Comparison of ENCODE assay signal across 27 cellular contexts in the genomic region with DNA sequence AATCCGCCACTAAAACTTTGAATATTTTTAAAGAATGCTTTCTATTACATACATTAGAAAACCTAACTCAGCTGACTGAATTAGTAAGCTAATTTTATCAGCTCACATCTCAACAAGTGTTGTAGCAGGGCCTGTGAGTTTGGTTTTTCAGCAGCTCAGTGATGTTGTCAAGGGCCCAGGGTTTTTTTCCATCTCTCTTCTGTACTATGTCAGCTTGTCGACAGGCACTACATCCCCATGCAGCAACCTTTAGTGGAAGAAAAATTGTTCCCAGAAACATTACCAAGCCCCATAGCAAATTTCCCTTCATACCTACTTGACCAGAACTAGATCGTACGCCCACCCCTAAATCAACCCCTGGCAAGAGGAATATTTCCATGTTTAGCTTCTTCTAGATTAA.
A peak's percentile ranks its signal among the peaks of the same experiment; 100 is the strongest.
DNase-seq lines count a peak whose midpoint lies in the region; ATAC-seq and TF ChIP-seq lines count a peak whose summit lies in the region.
"Had no signal": no experiment of that assay in that cellular context is flagged by ENCODE, and none has a peak within 500 bp of the region (broad histone marks: within the 10 kb centered on the region; RNA-seq: fewer than 3 reads in every experiment).

No MANE protein-coding gene starts in this region.

- CTCF ChIA-PET in Panc1 (lab: Charles Lee): no interaction called here

- TF ChIP-seq CTCF in Panc1 (IDR thresholded peaks at IDR 0.05): no peak

- H3K27ac ChIP-seq in Panc1 (ENCODE audit: low read length) (peak overlapping the region; percentile 61), rectal smooth muscle tissue (ENCODE audit: low read depth, low read length) (peak overlapping the region; percentile 44)
- H3K27ac ChIP-seq: breast epithelium, neutrophil, prostate gland had no signal

- H3K9me3 ChIP-seq in Panc1 (ENCODE audit: control insufficient read depth, insufficient read depth, low read depth, low read length): no peaks in the 10 kb centered on the region
- H3K9me3 ChIP-seq: breast epithelium, HAP-1, MG63, neutrophil, prostate gland, stomach, tibial nerve had no signal

- peaks cover 2% of the 10 kb centered on the region in 2 donors for H3K36me3 Mint-ChIP-seq in activated T-cell treated with anti-CD3 and anti-CD28 coated beads, Interleukin-2, amount 50 U/mL, for 72 hours (ENCODE audit: insufficient read depth in 2 of 2)
- H3K36me3 Mint-ChIP-seq: CD8-positive, alpha-beta memory T cell had no signal

- no peak overlapping the region for H3K9ac ChIP-seq in rectal smooth muscle tissue (ENCODE audit: low read length)

- H3K9me3 Mint-ChIP-seq in activated T-cell treated with anti-CD3 and anti-CD28 coated beads, Interleukin-2, amount 50 U/mL, for 72 hours: no peaks in the 10 kb centered on the region
- H3K9me3 Mint-ChIP-seq: CD8-positive, alpha-beta memory T cell had no signal

- H3K36me3 ChIP-seq in Panc1 (ENCODE audit: control insufficient read depth, insufficient read depth, low read length) (no peaks in the 10 kb centered on the region), rectal smooth muscle tissue (ENCODE audit: control insufficient read depth, insufficient read depth, low read length) (no peaks in the 10 kb centered on the region)
- H3K36me3 ChIP-seq: breast epithelium, HAP-1, MG63, neutrophil, prostate gland, stomach, tibial nerve had no signal

- in situ Hi-C loops in Panc1 (cut with HindIII; ENCODE audit: low pct_unique_long_range_greater_than_20kb, low sequenced_read_pairs): no loop called here

- no TSS peak for BruUV-seq in Panc1 (replicated peaks; lab: Mats Ljungman, UMichigan)

- POLR2A ChIA-PET in Panc1 (lab: Charles Lee): interaction anchor here (0.5 kb wide), 1 partner anchor 264 kb away, joined by 9 read pairs; no protein-coding TSS in a partner anchor

- H3K4me1 Mint-ChIP-seq in activated T-cell treated with anti-CD3 and anti-CD28 coated beads, Interleukin-2, amount 50 U/mL, for 72 hours (ENCODE audit: low read depth): peaks cover 55% of the 10 kb centered on the region

- H3K4me1 ChIP-seq in Panc1 (ENCODE audit: control insufficient read depth, insufficient read depth, low read length) (peaks cover 12% of the 10 kb centered on the region), rectal smooth muscle tissue (ENCODE audit: control insufficient read depth, insufficient read depth, low read length) (peaks cover 5% of the 10 kb centered on the region)
- H3K4me1 ChIP-seq: breast epithelium, HAP-1, prostate gland had no signal

- no peak for ATAC-seq in activated T-cell treated with anti-CD3 and anti-CD28 coated beads, Interleukin-2, amount 50 U/mL, for 72 hours (replicated peaks in 1 of 2)
- no peak for ATAC-seq in Panc1
- ATAC-seq in left ventricle myocardium superior: peak; percentile 63
- no peak for ATAC-seq in HG02938 (IDR thresholded peaks at IDR 0.05; ENCODE audit: unreplicated experiment)
- no peak for ATAC-seq in GM19035 (IDR thresholded peaks at IDR 0.05; ENCODE audit: unreplicated experiment)
- ATAC-seq: T-helper 17 cell had no signal

- H3K27ac Mint-ChIP-seq in activated T-cell treated with anti-CD3 and anti-CD28 coated beads, Interleukin-2, amount 50 U/mL, for 72 hours: peak overlapping the region; percentile 70
- H3K27ac Mint-ChIP-seq: activated CD8-positive, alpha-beta T cell treated with anti-CD3 and anti-CD28 coated beads, Interleukin-2, amount 10 ng/mL, durations not matched to agents 7 days and 5 days; T-helper 17 cell had no signal

- peaks cover 8% of the 10 kb centered on the region for H3K27me3 Mint-ChIP-seq in activated T-cell treated with anti-CD3 and anti-CD28 coated beads, Interleukin-2, amount 50 U/mL, for 72 hours (ENCODE audit: low read depth)

- no peak overlapping the region for H3K4me3 Mint-ChIP-seq in activated T-cell treated with anti-CD3 and anti-CD28 coated beads, Interleukin-2, amount 50 U/mL, for 72 hours
- H3K4me3 Mint-ChIP-seq: activated CD8-positive, alpha-beta T cell treated with anti-CD3 and anti-CD28 coated beads, Interleukin-2, amount 10 ng/mL, durations not matched to agents 7 days and 5 days; CD8-positive, alpha-beta memory T cell; T-helper 17 cell had no signal

- H3K4me3 ChIP-seq in Panc1 (ENCODE audit: low read depth in 2 of 2, low read length in 2 of 2) (no peak overlapping the region), rectal smooth muscle tissue (ENCODE audit: low read length) (no peak overlapping the region)
- H3K4me3 ChIP-seq: breast epithelium, HAP-1, MG63, prostate gland, stomach, tibial nerve had no signal

- no peak for DNase-seq in activated T-cell treated with anti-CD3 and anti-CD28 coated beads, Interleukin-2, amount 50 U/mL, for 72 hours
- DNase-seq in activated T-cell treated with anti-CD3 and anti-CD28 coated beads, Interleukin-2, amount 50 U/mL, for 48 hours: no peak
- DNase-seq in Panc1 (ENCODE audit: low read depth, low spot score): no peak
- DNase-seq in left ventricle myocardium superior: no peak
- no peak for DNase-seq in activated CD8-positive, alpha-beta memory T cell treated with anti-CD3 and anti-CD28 coated beads for 24 hours
- DNase-seq: activated CD4-positive, alpha-beta T cell treated with anti-CD3 and anti-CD28 coated beads for 1 hour; activated CD8-positive, alpha-beta T cell treated with anti-CD3 and anti-CD28 coated beads, Interleukin-2, amount 10 ng/mL, durations not matched to agents 7 days and 5 days; activated naive CD4-positive, alpha-beta T cell treated with Interleukin-2 at 50 U/mL for 16 hours; amniotic stem cell; CD8-positive, alpha-beta memory T cell; effector CD4-positive, alpha-beta T cell; GF-D8; KG1; NCI-H1105 treated with DMSO at 0.1 percent for 48 hours; NCI-H2029; NCI-H69; stomach; T-helper 17 cell had no signal

- intact Hi-C loops in Panc1 (cut with micrococcal nuclease; ENCODE audit: unreplicated experiment): no loop called here
- intact Hi-C loops in left ventricle myocardium superior (cut with micrococcal nuclease): no loop called here

- H3K27me3 ChIP-seq in Panc1 (ENCODE audit: control insufficient read depth, insufficient read depth, low read length) (no peaks in the 10 kb centered on the region), rectal smooth muscle tissue (ENCODE audit: control insufficient read depth, insufficient read depth, low read length) (no peaks in the 10 kb centered on the region)
- H3K27me3 ChIP-seq: breast epithelium, MG63, neutrophil, stomach, tibial nerve had no signal
